In genomic region chr11:21634491-21634890, GRCh38 we compare ENCODE assay signal across 17 cellular contexts.
"Had no signal": no experiment of that assay in that cellular context is flagged by ENCODE, and none has a peak within 500 bp of the region (broad histone marks: within the 10 kb centered on the region; RNA-seq: fewer than 3 reads in every experiment).

No MANE protein-coding gene starts in this region.

- H3K27ac Mint-ChIP-seq: IgD-negative memory B cell, T-helper 17 cell had no signal

- H3K4me3 Mint-ChIP-seq: IgD-negative memory B cell, T-helper 17 cell had no signal

- H3K27me3 Mint-ChIP-seq: IgD-negative memory B cell, T-helper 17 cell had no signal

- H3K9ac ChIP-seq: KMS-11 had no signal

- H3K27ac ChIP-seq: KMS-11, RWPE1 had no signal

- H3K4me3 ChIP-seq: K562 had no signal

- H3K4me2 ChIP-seq: KMS-11 had no signal

- H3K4me1 Mint-ChIP-seq: IgD-negative memory B cell, T-helper 17 cell had no signal

- FAIRE-seq: K562 had no signal

- H3K36me3 Mint-ChIP-seq: IgD-negative memory B cell had no signal

- DNase-seq: MV-4-11, NCI-H1048, NCI-H1105, NCI-H1436 treated with DMSO at 0.1 percent for 48 hours, NCI-H1694, NCI-H187 treated with DMSO at 0.1 percent for 48 hours, NCI-H226, NCI-H446, NCI-H510A, NCI-H524 treated with DMSO at 0.1 percent for 48 hours, SHP77, T-helper 1 cell, T-helper 17 cell had no signal
